Comparison of ENCODE assay signal across 1 cellular context in the genomic region with DNA sequence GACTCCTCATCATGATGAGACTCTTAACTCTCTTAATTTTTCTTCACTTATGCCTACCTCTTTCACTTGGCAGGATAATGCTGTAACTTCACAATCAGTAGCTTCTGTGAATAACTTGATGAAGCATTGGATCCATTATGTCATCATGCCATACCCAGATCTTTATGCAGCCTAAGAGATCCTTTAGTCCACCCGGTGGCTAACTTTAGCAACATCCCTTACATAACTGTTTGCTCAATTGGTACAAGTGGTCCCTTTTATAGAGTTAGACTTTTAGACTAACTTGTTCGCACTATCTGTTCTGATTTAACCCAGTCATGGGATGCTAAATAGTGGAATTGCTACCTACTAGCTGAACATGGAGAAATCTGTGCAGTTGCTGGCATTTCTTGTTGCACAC.
TF ChIP-seq lines count a peak whose summit lies in the region.

No MANE protein-coding gene starts in this region.

TF ChIP-seq in HCT116, 20 proteins besides CTCF, POLR2A, EP300 and RAD21 (continued from another document):
- no peak for TF ChIP-seq REST (IDR thresholded peaks at IDR 0.05; ENCODE audit: low read depth)
- no peak for TF ChIP-seq ZFX (IDR thresholded peaks at IDR 0.05)
- no peak for TF ChIP-seq TCF7L2 (IDR thresholded peaks at IDR 0.05; ENCODE audit: borderline replicate concordance, extremely low read depth, insufficient read depth, insufficient read length)
- TF ChIP-seq JUND (IDR thresholded peaks at IDR 0.05), result no peak
